8 cellular contexts compared by ENCODE assay signal in the genomic region with DNA sequence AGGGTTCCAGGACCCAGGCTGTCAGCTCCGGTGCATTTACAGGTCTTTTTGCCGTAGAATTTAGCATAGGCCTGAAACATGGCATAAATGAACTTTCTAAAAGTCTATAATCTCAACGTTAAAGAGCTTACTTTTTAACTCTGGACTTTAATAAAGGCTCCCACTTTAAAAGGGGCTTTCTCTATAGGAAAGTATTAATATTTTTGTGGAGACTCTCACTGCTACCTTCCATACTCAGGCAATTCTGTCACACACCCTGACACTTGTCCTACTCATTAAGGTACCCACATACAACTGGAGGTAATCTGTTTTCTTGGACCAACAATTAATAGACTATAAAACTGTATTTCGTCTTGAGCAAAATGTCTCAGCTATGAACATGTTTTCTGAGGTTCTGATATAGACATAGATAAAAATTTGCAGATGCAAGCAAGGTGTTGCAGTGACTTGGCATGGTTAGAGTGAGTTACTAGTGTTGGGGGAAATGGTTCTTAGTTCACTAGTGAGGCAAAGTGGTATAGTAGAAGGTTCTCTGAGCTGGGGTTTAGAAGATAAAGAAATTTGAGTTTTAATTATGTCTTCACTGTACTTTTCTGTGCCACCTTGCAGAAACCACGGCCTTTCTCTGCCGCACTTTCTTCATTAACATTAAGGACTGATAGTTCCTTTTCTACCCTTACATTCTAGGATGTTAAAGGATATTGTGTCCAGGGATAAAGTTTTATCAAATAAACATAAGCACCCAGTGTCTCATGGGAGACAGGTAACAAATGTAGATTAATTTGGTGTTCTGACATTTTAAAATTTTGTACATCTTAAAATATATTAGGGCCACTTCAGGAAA. TPM values are rescaled to one million over a fixed set of nuclear protein-coding genes. Genes with fewer than 3 reads are reported as not detected.
DNase-seq lines count a peak whose midpoint lies in the region; ATAC-seq and TF ChIP-seq lines count a peak whose summit lies in the region.

No MANE protein-coding gene starts in this region.

- no peak for ATAC-seq in CD4-positive, alpha-beta T cell (ENCODE audit: poor library complexity)
- no peak for ATAC-seq in HG03039 (IDR thresholded peaks at IDR 0.05; ENCODE audit: unreplicated experiment)
- no peak for ATAC-seq in HG03097 (IDR thresholded peaks at IDR 0.05; ENCODE audit: low FRiP score, unreplicated experiment)

- peak overlapping the region; percentile 85 for H3K4me2 ChIP-seq in neural progenitor cell

- no peak for DNase-seq in CD4-positive, alpha-beta T cell
- DNase-seq in NCI-H82 treated with DMSO at 0.1 percent for 48 hours (lab: John Stamatoyannopoulos, UW; ENCODE audit: unreplicated experiment): peak; percentile 27
- DNase-seq in effector memory CD4-positive, alpha-beta T cell: no peak
- no peak for DNase-seq in neural progenitor cell (ENCODE audit: low spot score)
- no peak for DNase-seq in NCI-H1092 treated with DMSO at 0.1 percent for 48 hours (lab: John Stamatoyannopoulos, UW)
- DNase-seq in kidney glomerular epithelial cell (lab: John Stamatoyannopoulos, UW): no peak

- peak overlapping the region; percentile 91 for H2AFZ ChIP-seq in neural progenitor cell (replicated peaks)

- H3K9ac ChIP-seq in neural progenitor cell: peak overlapping the region; percentile 66

- intact Hi-C loops in CD4-positive, alpha-beta T cell (cut with DNase I, micrococcal nuclease): loop anchor here in 1 of 2 experiments (10.0 kb wide), 1 partner anchor 961 kb away; no protein-coding TSS in a partner anchor

- H4K20me1 ChIP-seq in neural progenitor cell (ENCODE audit: low read depth): no peaks in the 10 kb centered on the region

- H3K9me3 ChIP-seq in CD4-positive, alpha-beta T cell (ENCODE audit: control insufficient read depth, low read length): no peaks in the 10 kb centered on the region
- no peaks in the 10 kb centered on the region for H3K9me3 ChIP-seq in effector memory CD4-positive, alpha-beta T cell (ENCODE audit: control insufficient read depth, low read length)
- H3K9me3 ChIP-seq in neural progenitor cell (ENCODE audit: low read depth): no peaks in the 10 kb centered on the region

- H3K36me3 ChIP-seq in effector memory CD4-positive, alpha-beta T cell (ENCODE audit: control insufficient read depth, insufficient read depth, low read length): no peaks in the 10 kb centered on the region
- no peaks in the 10 kb centered on the region for H3K36me3 ChIP-seq in neural progenitor cell

- peaks cover 11% of the 10 kb centered on the region for H3K36me3 Mint-ChIP-seq in CD4-positive, alpha-beta T cell (ENCODE audit: low read depth)
- H3K36me3 Mint-ChIP-seq in neural progenitor cell: no peaks in the 10 kb centered on the region

- H3K4me3 Mint-ChIP-seq in CD4-positive, alpha-beta T cell: peak overlapping the region; percentile 90
- H3K4me3 Mint-ChIP-seq in neural progenitor cell: peak overlapping the region; percentile 90

- H3F3A ChIP-seq in neural progenitor cell (ENCODE audit: low read depth): peaks cover 20% of the 10 kb centered on the region

- no peaks in the 10 kb centered on the region for H3K79me2 ChIP-seq in neural progenitor cell (ENCODE audit: low read depth)

- no peak for TF ChIP-seq CTCF in CD4-positive, alpha-beta T cell (IDR thresholded peaks at IDR 0.05)
- TF ChIP-seq CTCF in neural progenitor cell (IDR thresholded peaks at IDR 0.05): no peak

- peak overlapping the region; percentile 98 for H3K27ac Mint-ChIP-seq in CD4-positive, alpha-beta T cell
- peak overlapping the region; percentile 94 for H3K27ac Mint-ChIP-seq in neural progenitor cell

- H3K4me1 Mint-ChIP-seq in CD4-positive, alpha-beta T cell (ENCODE audit: low read depth): peaks cover 49% of the 10 kb centered on the region
- H3K4me1 Mint-ChIP-seq in neural progenitor cell: peaks cover 38% of the 10 kb centered on the region

- H3K27me3 Mint-ChIP-seq in CD4-positive, alpha-beta T cell: no peaks in the 10 kb centered on the region
- H3K27me3 Mint-ChIP-seq in neural progenitor cell (ENCODE audit: insufficient read depth, low read depth): peaks cover 12% of the 10 kb centered on the region

- POLR2A ChIA-PET in CD4-positive, alpha-beta T cell (lab: Charles Lee): interaction anchor here (0.6 to 7.1 kb wide), 15 partner anchors 12 to 1533 kb away, joined by 3 to 143 read pairs (median 5); a partner anchor contains a TSS

- no peaks in the 10 kb centered on the region for H3K9me3 Mint-ChIP-seq in CD4-positive, alpha-beta T cell
- H3K9me3 Mint-ChIP-seq in neural progenitor cell: no peaks in the 10 kb centered on the region

- no peaks in the 10 kb centered on the region for H3K27me3 ChIP-seq in CD4-positive, alpha-beta T cell (ENCODE audit: control insufficient read depth, insufficient read depth, low read length)
- no peaks in the 10 kb centered on the region for H3K27me3 ChIP-seq in effector memory CD4-positive, alpha-beta T cell (replicated peaks; ENCODE audit: control insufficient read depth, insufficient read depth, low read length, poor library complexity, severe bottlenecking)
- H3K27me3 ChIP-seq in neural progenitor cell: peaks cover 22% of the 10 kb centered on the region

- CTCF ChIA-PET in CD4-positive, alpha-beta T cell (lab: Charles Lee): interaction anchor here (1.2 kb wide), 1 partner anchor 8 kb away, joined by 9 read pairs; no protein-coding TSS in a partner anchor

- H3K4me1 ChIP-seq in effector memory CD4-positive, alpha-beta T cell (ENCODE audit: control insufficient read depth, insufficient read depth, low read length, poor library complexity, severe bottlenecking): peaks cover 10% of the 10 kb centered on the region
- peaks cover 11% of the 10 kb centered on the region for H3K4me1 ChIP-seq in neural progenitor cell

- H3K4me3 ChIP-seq in effector memory CD4-positive, alpha-beta T cell (ENCODE audit: insufficient read depth, low read depth, low read length, poor library complexity, severe bottlenecking): peak overlapping the region; percentile 62
- H3K4me3 ChIP-seq in neural progenitor cell: peak overlapping the region; percentile 90

- H3K27ac ChIP-seq in CD4-positive, alpha-beta T cell (ENCODE audit: low read depth, low read length): peak overlapping the region; percentile 89
- peak overlapping the region; percentile 100 for H3K27ac ChIP-seq in effector memory CD4-positive, alpha-beta T cell (ENCODE audit: insufficient read depth, low read length, poor library complexity, severe bottlenecking)
- no peak overlapping the region for H3K27ac ChIP-seq in neural progenitor cell

RNA-seq across cellular contexts. Expression of a gene that starts 10.8 kb away (rescaled TPM):
- total RNA-seq in CD4-positive, alpha-beta T cell: 100 to 1,000 TPM; 290 to 319 TPM
- total RNA-seq in neural progenitor cell (ENCODE audit: low replicate concordance): 0.37 and 0.56 TPM in 2 replicates

Comparison
In these comparisons a context has a peak if more than half of its experiments do, and no peak if none do; other contexts are left out.
1. RNA of a gene that starts 10.8 kb away (total RNA-seq): 290 to 319 TPM in CD4-positive, alpha-beta T cell; 0.37 to 0.56 TPM in neural progenitor cell; every median in the first group is over 100 times any median in the second.